8 cellular contexts compared by ENCODE assay signal in the genomic region with DNA sequence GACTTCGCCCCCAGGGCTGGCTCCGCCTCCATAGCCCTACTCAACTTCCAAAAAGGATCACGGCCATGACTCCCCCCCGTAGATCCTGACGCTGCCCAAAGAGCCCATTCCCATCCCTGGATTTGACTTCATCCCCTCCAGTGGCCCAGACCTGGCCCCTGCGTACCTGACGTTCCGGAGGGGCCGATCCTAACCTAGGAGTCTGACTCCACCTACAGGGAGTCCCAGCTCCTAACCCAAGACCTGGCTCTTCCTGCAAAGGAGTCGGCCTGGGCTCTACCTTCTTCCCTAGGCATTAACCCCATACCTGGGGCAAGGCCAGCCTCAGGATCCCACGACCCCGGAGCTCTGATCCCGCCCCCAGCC. TPM values are rescaled to one million over a fixed set of nuclear protein-coding genes. Genes with fewer than 3 reads are reported as not detected.
DNase-seq lines count a peak whose midpoint lies in the region; ATAC-seq and TF ChIP-seq lines count a peak whose summit lies in the region.

No MANE protein-coding gene starts in this region.

- 12% methylated on average over 12 of the region's 13 CpGs for WGBS in esophagus muscularis mucosa
- 3 to 6% (median 3%) methylated on average over 13 of the region's 13 CpGs for WGBS in ovary, 3 donors

- ATAC-seq in GM19023 (IDR thresholded peaks at IDR 0.05; ENCODE audit: unreplicated experiment), result no peak
- no peak for ATAC-seq in GM21515 (IDR thresholded peaks at IDR 0.05; ENCODE audit: unreplicated experiment)

- H3K27me3 ChIP-seq in HUES48 (ENCODE audit: control insufficient read depth, insufficient read depth, low read length) (no peaks in the 10 kb centered on the region), esophagus muscularis mucosa (peaks cover 0 to 47% (median 7%) of the 10 kb centered on the region in 4 donors), ovary (no peaks in the 10 kb centered on the region)

- TF ChIP-seq CTCF in esophagus muscularis mucosa (IDR thresholded peaks at IDR 0.05) (no peak), ovary (IDR thresholded peaks at IDR 0.05) (peak in 1 of 3 donors; percentile 8)

- H3K9ac ChIP-seq in ES-I3 (ENCODE audit: low read depth, low read length) (peak overlapping the region; percentile 45; the same call in 1 of the 2 replicates), HUES48 (ENCODE audit: low read depth, low read length) (no peak overlapping the region)

- no peaks in the 10 kb centered on the region; the same call in 1 of the 2 replicates for H3K4me1 ChIP-seq in ES-I3 (ENCODE audit: insufficient read depth, low read length)
- H3K4me1 ChIP-seq in HUES48 (ENCODE audit: control insufficient read depth, insufficient read depth, low read length), result no peaks in the 10 kb centered on the region
- H3K4me1 ChIP-seq in esophagus muscularis mucosa, result peaks cover 20 to 30% (median 26%) of the 10 kb centered on the region in 4 donors
- peaks cover 6% of the 10 kb centered on the region for H3K4me1 ChIP-seq in ovary (ENCODE audit: insufficient read depth)

- TF ChIP-seq POLR2A in esophagus muscularis mucosa (IDR thresholded peaks at IDR 0.05; ENCODE audit: low read depth), result no peak
- peak; percentile 8 for TF ChIP-seq POLR2A in ovary (IDR thresholded peaks at IDR 0.05)

- no peaks in the 10 kb centered on the region for H3K9me3 ChIP-seq in ES-I3 (ENCODE audit: control insufficient read depth, insufficient read depth, low read length)
- H3K9me3 ChIP-seq in HUES48 (ENCODE audit: control insufficient read depth, insufficient read depth, low read length), result no peaks in the 10 kb centered on the region
- peaks cover 0 to under 1% (median 0%) of the 10 kb centered on the region in 4 donors for H3K9me3 ChIP-seq in esophagus muscularis mucosa
- no peaks in the 10 kb centered on the region for H3K9me3 ChIP-seq in ovary

- DNase-seq in esophagus muscularis mucosa (ENCODE audit: extremely low spot score), result no peak
- DNase-seq in ovary, result no peak
- DNase-seq in NCI-H446 treated with DMSO at 0.1 percent for 48 hours (lab: John Stamatoyannopoulos, UW), result no peak
- no peak for DNase-seq in NCI-H2171 (lab: John Stamatoyannopoulos, UW)

- H3K4me3 ChIP-seq in HUES48 (ENCODE audit: low read depth, low read length), result peak overlapping the region; percentile 62
- peak overlapping the region; percentile 36 to 63 (median 55) for H3K4me3 ChIP-seq in esophagus muscularis mucosa
- peak overlapping the region; percentile 48 for H3K4me3 ChIP-seq in ovary

- intact Hi-C loops in esophagus muscularis mucosa (cut with DNase I) (no loop called here), ovary (cut with DNase I) (no loop called here)

- H3K27ac ChIP-seq in HUES48 (ENCODE audit: low read depth, low read length) (peak overlapping the region; percentile 75), esophagus muscularis mucosa (replicated peaks in 1 of 4) (peak overlapping the region in 3 of 4 donors; percentile 42 to 58 (median 57)), ovary (peak overlapping the region in 1 of 2 donors; percentile 77)

- H3K36me3 ChIP-seq in ES-I3 (ENCODE audit: insufficient read depth, low read length) (no peaks in the 10 kb centered on the region), HUES48 (ENCODE audit: control insufficient read depth, insufficient read depth, low read length) (no peaks in the 10 kb centered on the region; the same call in 1 of the 2 replicates), esophagus muscularis mucosa (no peaks in the 10 kb centered on the region), ovary (no peaks in the 10 kb centered on the region)

- no peak for TF ChIP-seq EP300 in esophagus muscularis mucosa (IDR thresholded peaks at IDR 0.05)
- no peak for TF ChIP-seq EP300 in ovary (IDR thresholded peaks at IDR 0.05)

RNA-seq across cellular contexts. Expression of a gene that starts 10.8 kb away (rescaled TPM):
- total RNA-seq in esophagus muscularis mucosa (1 to 10 TPM in 2 of 4 donors, under 1 TPM in 1, not detected in 1; 0.52 to 3.3 (median 1.7) TPM), ovary (10 to 100 TPM; 10.3 to 32.5 (median 17.5) TPM)
- polyA plus RNA-seq in ovary, result 10 to 100 TPM in 1 of 2 donors, 1 to 10 TPM in 1; 9.7 to 18.8 TPM

RNA-seq across cellular contexts. Expression of a gene that starts 15.5 kb away (rescaled TPM):
- total RNA-seq in esophagus muscularis mucosa, result 1 to 10 TPM; 5.3 to 9.2 (median 7.6) TPM
- 10 to 100 TPM in 5 of 7 donors, 1 to 10 TPM in 2; 5.2 to 31.1 (median 20.3) TPM for total RNA-seq in ovary
- polyA plus RNA-seq in ovary, result 10 to 100 TPM in 1 of 2 donors, 1 to 10 TPM in 1; 2.4 to 14.5 TPM

RNA-seq across cellular contexts. Expression of a gene that starts 23.5 kb away (rescaled TPM):
- total RNA-seq in esophagus muscularis mucosa (under 1 TPM in 2 of 4 donors, not detected in 2; 0.29 to 0.50 TPM), ovary (under 1 TPM in 2 of 7 donors, not detected in 5; 0.11 to 0.18 TPM)
- polyA plus RNA-seq in ovary, result under 1 TPM in 1 of 2 donors, not detected in 1; 0.48 TPM

RNA-seq across cellular contexts. Expression of a gene that starts 25.7 kb away (rescaled TPM):
- total RNA-seq in esophagus muscularis mucosa, result not detected
- under 1 TPM in 1 of 7 donors, not detected in 6; 0.36 TPM for total RNA-seq in ovary
- polyA plus RNA-seq in ovary, result under 1 TPM in 1 of 2 donors, not detected in 1; 0.29 TPM

RNA-seq across cellular contexts. Expression of a gene that starts 48.8 kb away (rescaled TPM):
- total RNA-seq in esophagus muscularis mucosa (not detected), ovary (under 1 TPM in 2 of 7 donors, not detected in 5; 0.24 to 0.48 TPM)
- polyA plus RNA-seq in ovary, result under 1 TPM in 1 of 2 donors, not detected in 1; 0.86 TPM
